ENCODE assay signal across 15 cellular contexts in genomic region chr7:141328290-141328689, GRCh38.
DNase-seq lines count a peak whose midpoint lies in the region; ATAC-seq, FAIRE-seq and TF ChIP-seq lines count a peak whose summit lies in the region.
"Had no signal": no experiment of that assay in that cellular context is flagged by ENCODE, and none has a peak within 500 bp of the region (broad histone marks: within the 10 kb centered on the region; RNA-seq: fewer than 3 reads in every experiment).

No MANE protein-coding gene starts in this region.

- H4K91ac ChIP-seq in H1 (replicated peaks; ENCODE audit: insufficient read length, low read length) = no peak overlapping the region

- H4K20me1 ChIP-seq in BLaER1 treated with 17β-estradiol and CSF1 and Interleukin-3, amounts not matched to agents 10 nM and 100 nM = no peaks in the 10 kb centered on the region
- H4K20me1 ChIP-seq in H1 (replicated peaks in 1 of 2; ENCODE audit: control insufficient read depth in 1 of 2, insufficient read depth in 2 of 2, low read length in 2 of 2) = no peaks in the 10 kb centered on the region

- 0 out of 2 replicates have a peak, but pooled peaks cover 4% of the 10 kb centered on the region for H3K9me3 Mint-ChIP-seq in WTC11

- no peak overlapping the region for H4K8ac ChIP-seq in H1 (ENCODE audit: extremely low read depth, insufficient read depth, low read length)

- H2AK5ac ChIP-seq in H1 (ENCODE audit: low read depth, low read length) = no peak overlapping the region

- H2BK12ac ChIP-seq in H1 (ENCODE audit: low read depth, low read length) = no peak overlapping the region

- TF ChIP-seq EP300 in H1 (IDR thresholded peaks at IDR 0.05; ENCODE audit: borderline replicate concordance in 1 of 2, low read depth in 2 of 2, low read length in 2 of 2) = no peak

- no peak overlapping the region for H2BK20ac ChIP-seq in H1 (ENCODE audit: low read length)

- no peak overlapping the region for H3K14ac ChIP-seq in H1 (ENCODE audit: insufficient read length)

- H3K9me3 ChIP-seq in BLaER1 treated with 17β-estradiol and CSF1 and Interleukin-3, amounts not matched to agents 10 nM and 100 nM (replicated peaks in 1 of 11) = no peaks in the 10 kb centered on the region
- H3K9me3 ChIP-seq in H1 (ENCODE audit: insufficient read depth in 2 of 2, low read depth in 1 of 2, low read length in 1 of 2) (no peaks in the 10 kb centered on the region), gastrocnemius medialis (no peaks in the 10 kb centered on the region)
- H3K9me3 ChIP-seq: BE2C, Caco-2 had no signal

- H3K4me2 ChIP-seq in BLaER1 treated with 17β-estradiol and CSF1 and Interleukin-3, amounts not matched to agents 10 nM and 100 nM = peak overlapping the region in 8 of 11 experiments; percentile 41 to 71 (median 50); a peak in 16 of 22 replicates
- no peak overlapping the region for H3K4me2 ChIP-seq in H1 (ENCODE audit: insufficient read depth in 1 of 2, low read depth in 2 of 2, low read length in 2 of 2)

- no peak overlapping the region for H3K23ac ChIP-seq in H1 (ENCODE audit: insufficient read length)

- H3K79me1 ChIP-seq in H1 (ENCODE audit: low read depth, low read length) = no peaks in the 10 kb centered on the region; the same call in 1 of the 2 replicates

- H3K4me3 Mint-ChIP-seq in WTC11 = no peak overlapping the region
- H3K4me3 Mint-ChIP-seq: CD8-positive, alpha-beta memory T cell had no signal

- no peaks in the 10 kb centered on the region for H3K27me3 ChIP-seq in BLaER1 treated with 17β-estradiol and CSF1 and Interleukin-3, amounts not matched to agents 10 nM and 100 nM
- H3K27me3 ChIP-seq in H1 (replicated peaks in 1 of 4; ENCODE audit: control insufficient read depth in 3 of 4, extremely low read depth in 1 of 4, insufficient read depth in 3 of 4, low read length in 3 of 4) (no peaks in the 10 kb centered on the region), gastrocnemius medialis (no peaks in the 10 kb centered on the region), brain microvascular endothelial cell (replicated peaks) (no peaks in the 10 kb centered on the region)
- H3K27me3 ChIP-seq: BE2C had no signal

- peaks cover 0 to 22% (median 18%) of the 10 kb centered on the region in 10 experiments; a peak in 15 of 20 replicates for H3K4me1 ChIP-seq in BLaER1 treated with 17β-estradiol and CSF1 and Interleukin-3, amounts not matched to agents 10 nM and 100 nM
- peaks cover 0 to 17% (median 5%) of the 10 kb centered on the region in 4 experiments; a peak in 4 of 7 replicates for H3K4me1 ChIP-seq in H1 (replicated peaks in 1 of 4; ENCODE audit: control insufficient read depth in 3 of 4, insufficient read depth in 4 of 4, low read length in 3 of 4)
- H3K4me1 ChIP-seq in gastrocnemius medialis = peaks cover 0 to 18% of the 10 kb centered on the region in 2 donors
- H3K4me1 ChIP-seq: BE2C, Caco-2 had no signal

- no peak overlapping the region for H3K27ac Mint-ChIP-seq in WTC11
- H3K27ac Mint-ChIP-seq: CD8-positive, alpha-beta memory T cell had no signal

- peak in 1 of 3 experiments; percentile 13; a peak in 2 of 4 replicates for TF ChIP-seq CTCF in H1 (IDR thresholded peaks at IDR 0.05; ENCODE audit: control extremely low read depth in 1 of 3, insufficient read depth in 1 of 3, low read depth in 1 of 3, low read length in 3 of 3)
- TF ChIP-seq CTCF in gastrocnemius medialis (IDR thresholded peaks at IDR 0.05 in 4 of 5, conservative IDR thresholded peaks at IDR 0.05 in 1 of 5) = peak in 4 of 5 experiments; percentile 22 to 41 (median 36)
- TF ChIP-seq CTCF in WTC11 (IDR thresholded peaks at IDR 0.05) = no peak
- TF ChIP-seq CTCF in brain microvascular endothelial cell (IDR thresholded peaks at IDR 0.05; ENCODE audit: low read depth, low read length, missing control alignments) = no peak

- no peak overlapping the region for H4K5ac ChIP-seq in H1 (ENCODE audit: insufficient read length, low read depth, low read length)

- H2BK5ac ChIP-seq in H1 (ENCODE audit: low read depth, low read length) = no peak overlapping the region

- intact Hi-C loops in gastrocnemius medialis (cut with DNase I; ENCODE audit: low total_unique reads) = loop anchor here (10.0 kb wide), 1 partner anchor 207 kb away; no protein-coding TSS in a partner anchor

- H3K36me3 ChIP-seq in BLaER1 treated with 17β-estradiol and CSF1 and Interleukin-3, amounts not matched to agents 10 nM and 100 nM = no peaks in the 10 kb centered on the region
- H3K36me3 ChIP-seq in H1 (ENCODE audit: control insufficient read depth in 2 of 4, insufficient read depth in 4 of 4, low read length in 3 of 4) = no peaks in the 10 kb centered on the region
- H3K36me3 ChIP-seq in gastrocnemius medialis = no peaks in the 10 kb centered on the region
- H3K36me3 ChIP-seq in brain microvascular endothelial cell (replicated peaks) = no peaks in the 10 kb centered on the region
- H3K36me3 ChIP-seq: BE2C had no signal

- H3K79me2 ChIP-seq in H1 (ENCODE audit: control insufficient read depth in 1 of 2, insufficient read depth in 2 of 2, low read length in 2 of 2) = no peaks in the 10 kb centered on the region

- H3K4me1 Mint-ChIP-seq in WTC11 = peaks cover 31% of the 10 kb centered on the region
- H3K4me1 Mint-ChIP-seq: CD8-positive, alpha-beta memory T cell had no signal

- no peaks in the 10 kb centered on the region for H3K36me3 Mint-ChIP-seq in WTC11
- H3K36me3 Mint-ChIP-seq: CD8-positive, alpha-beta memory T cell had no signal

- no peaks in the 10 kb centered on the region; the same call in 1 of the 2 replicates for H3K23me2 ChIP-seq in H1 (ENCODE audit: low read depth, low read length)

- H3K27ac ChIP-seq in BLaER1 treated with 17β-estradiol and CSF1 and Interleukin-3, amounts not matched to agents 10 nM and 100 nM = peak overlapping the region in 2 of 11 experiments; percentile 6 to 36; a peak in 1 of 22 replicates
- H3K27ac ChIP-seq in H1 (ENCODE audit: low read depth, low read length) = no peak overlapping the region
- H3K27ac ChIP-seq in gastrocnemius medialis = peak overlapping the region in 1 of 4 donors; percentile 6
- no peak overlapping the region for H3K27ac ChIP-seq in brain microvascular endothelial cell

- TF ChIP-seq POLR2A in H1 (IDR thresholded peaks at IDR 0.05; ENCODE audit: control extremely low read depth in 1 of 2, low read depth in 2 of 2, low read length in 2 of 2) (no peak), gastrocnemius medialis (IDR thresholded peaks at IDR 0.05) (no peak)

- no peak overlapping the region for H2BK120ac ChIP-seq in H1 (replicated peaks; ENCODE audit: low read depth, low read length)

- peak; percentile 28 for DNase-seq in Jurkat, Clone E6-1 (ENCODE audit: low read depth, low spot score)
- DNase-seq in H1 (ENCODE audit: low read depth in 1 of 2, low spot score in 2 of 2) = no peak
- DNase-seq in gastrocnemius medialis = peak; percentile 35 to 56
- no peak for DNase-seq in AML-193 (lab: John Stamatoyannopoulos, UW)
- no peak for DNase-seq in WTC11 (ENCODE audit: low spot score)
- no peak for DNase-seq in brain microvascular endothelial cell
- DNase-seq: BE2C; Caco-2; CD8-positive, alpha-beta memory T cell; GF-D8 had no signal

- H3K27me3 Mint-ChIP-seq in WTC11 (ENCODE audit: low read depth) = no peaks in the 10 kb centered on the region

- H3K56ac ChIP-seq in H1 (replicated peaks; ENCODE audit: insufficient read length, low read depth, low read length) = no peak overlapping the region

- ATAC-seq in gastrocnemius medialis (peak; percentile 95 to 96), WTC11 (no peak)
- ATAC-seq: HCT116 had no signal

- no peak overlapping the region for H3K9ac ChIP-seq in BLaER1 treated with 17β-estradiol and CSF1 and Interleukin-3, amounts not matched to agents 10 nM and 100 nM
- H3K9ac ChIP-seq in H1 (replicated peaks in 1 of 4; ENCODE audit: extremely low read depth in 1 of 4, low read depth in 3 of 4, low read length in 3 of 4) = no peak overlapping the region

- H3K18ac ChIP-seq in H1 (ENCODE audit: extremely low read depth, low read length) = no peak overlapping the region

- peak; percentile 34 to 47 for TF ChIP-seq RAD21 in H1 (IDR thresholded peaks at IDR 0.05 in 1 of 2, conservative IDR thresholded peaks at IDR 0.05 in 1 of 2; ENCODE audit: low read depth in 2 of 2, low read length in 2 of 2)

- H2BK15ac ChIP-seq in H1 (ENCODE audit: low read length) = no peak overlapping the region

- in situ Hi-C loops in gastrocnemius medialis (cut with MboI; ENCODE audit: low sequenced_read_pairs in 4 of 4) (loop anchor here in 1 of 4 donors (10.0 kb wide), 1 partner anchor 207 kb away; no protein-coding TSS in a partner anchor), brain microvascular endothelial cell (cut with HindIII; ENCODE audit: low pct_ligation_motif_present, low sequenced_read_pairs) (no loop called here)

- H3K4ac ChIP-seq in H1 (replicated peaks; ENCODE audit: insufficient read length, low read depth, low read length) = no peak overlapping the region

- no peak overlapping the region for H2AFZ ChIP-seq in H1 (ENCODE audit: low read length)

- no peak overlapping the region for H3K4me3 ChIP-seq in BLaER1 treated with 17β-estradiol and CSF1 and Interleukin-3, amounts not matched to agents 10 nM and 100 nM
- no peak overlapping the region for H3K4me3 ChIP-seq in Jurkat, Clone E6-1 (ENCODE audit: low read length)
- no peak overlapping the region for H3K4me3 ChIP-seq in H1 (ENCODE audit: extremely low read depth in 1 of 4, insufficient read depth in 2 of 4, low read depth in 3 of 4, low read length in 4 of 4)
- H3K4me3 ChIP-seq in gastrocnemius medialis = no peak overlapping the region
- no peak overlapping the region for H3K4me3 ChIP-seq in brain microvascular endothelial cell (ENCODE audit: low read depth, low read length)

- WGBS in H1 (ENCODE audit: extremely low coverage in 1 of 2, insufficient coverage in 1 of 2, insufficient read length in 1 of 2, insufficient replicate concordance in 2 of 2, low coverage in 1 of 2, low lambda C conversion rate in 2 of 2, missing lambda C conversion rate in 1 of 2), 2 experiments = 79% methylated on average over 2 of the region's 2 CpGs; no CpG with 5 or more reads in 1 of the 2 experiments

- POLR2A ChIA-PET in H1 (lab: Charles Lee; ENCODE audit: partially characterized antibody) = no interaction called here
- POLR2A ChIA-PET in WTC11 (lab: Charles Lee) = interaction anchor here (1.0 kb wide), 1 partner anchor 16 kb away, joined by 3 read pairs; no protein-coding TSS in a partner anchor

- no peak for FAIRE-seq in H1 (lab: Jason Lieb, UNC)
- FAIRE-seq: A204.1, GM18507, H54 had no signal

- CTCF ChIA-PET in H1 (lab: Charles Lee; ENCODE audit: partially characterized antibody) (interaction anchor here (0.7 to 1.7 kb wide), 10 partner anchors 9 to 323 kb away, joined by 3 to 6 read pairs (median 3); no protein-coding TSS in a partner anchor), WTC11 (lab: Charles Lee) (interaction anchor here (0.5 to 1.0 kb wide), 4 partner anchors 51 to 205 kb away, joined by 3 to 4 read pairs (median 4); no protein-coding TSS in a partner anchor)

TF ChIP-seq in WTC11, 78 proteins besides CTCF, POLR2A, EP300 and RAD21 (continues in another document):
- TF ChIP-seq NR1H2 (CRISPR knock-in tag; IDR thresholded peaks at IDR 0.05) = no peak

Comparison
In these comparisons a context has a peak if more than half of its experiments do, and no peak if none do; other contexts are left out.
1. H3K4me2 ChIP-seq: peak in BLaER1 treated with 17β-estradiol and CSF1 and Interleukin-3, amounts not matched to agents 10 nM and 100 nM (8 of 11); none in H1 (0 of 2).
2. DNase-seq: peak in Jurkat, Clone E6-1 (single experiment) and gastrocnemius medialis (2 of 2); none in H1 (0 of 2), AML-193 (0 of 2), WTC11 (single experiment) and brain microvascular endothelial cell (single experiment).
3. CTCF ChIP-seq: peak in gastrocnemius medialis (4 of 5); none in WTC11 (single experiment) and brain microvascular endothelial cell (single experiment).